1 cellular context compared by ENCODE assay signal in genomic region chr7:123594813-123595241, GRCh38.
TF ChIP-seq lines count a peak whose summit lies in the region.

No MANE protein-coding gene starts in this region.

TF ChIP-seq in WTC11, 78 proteins besides CTCF, POLR2A, EP300 and RAD21 (continued from another document):
- TF ChIP-seq FOXP4 (CRISPR knock-in tag; IDR thresholded peaks at IDR 0.05) (no peak), NFATC4 (CRISPR knock-in tag; IDR thresholded peaks at IDR 0.05) (no peak), NR1H2 (CRISPR knock-in tag; IDR thresholded peaks at IDR 0.05) (no peak)
